ENCODE assay signal across 1 cellular context in the genomic region with DNA sequence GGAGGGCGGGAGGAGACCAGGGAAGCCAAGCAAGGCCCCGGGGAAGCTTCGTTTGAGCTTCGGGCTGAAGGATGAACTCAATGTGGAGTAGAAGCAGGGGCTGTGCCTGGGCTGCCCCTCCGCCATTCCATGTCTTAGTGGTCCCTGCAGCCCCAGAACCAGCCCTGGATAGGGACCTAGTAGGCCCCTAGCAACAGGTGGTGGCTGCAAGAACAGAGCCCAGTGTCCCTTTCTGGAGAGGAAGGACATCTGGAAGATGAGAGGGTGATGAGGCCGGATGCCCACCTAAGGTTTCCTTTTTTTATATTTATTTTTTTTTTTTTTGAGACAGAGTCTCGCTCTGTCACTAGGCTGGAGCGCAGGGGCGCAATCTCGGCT.
TF ChIP-seq lines count a peak whose summit lies in the region.

No MANE protein-coding gene starts in this region.

TF ChIP-seq in WTC11, 78 proteins besides CTCF, POLR2A, EP300 and RAD21 (continued from another document):
- TF ChIP-seq, protein P1, sequence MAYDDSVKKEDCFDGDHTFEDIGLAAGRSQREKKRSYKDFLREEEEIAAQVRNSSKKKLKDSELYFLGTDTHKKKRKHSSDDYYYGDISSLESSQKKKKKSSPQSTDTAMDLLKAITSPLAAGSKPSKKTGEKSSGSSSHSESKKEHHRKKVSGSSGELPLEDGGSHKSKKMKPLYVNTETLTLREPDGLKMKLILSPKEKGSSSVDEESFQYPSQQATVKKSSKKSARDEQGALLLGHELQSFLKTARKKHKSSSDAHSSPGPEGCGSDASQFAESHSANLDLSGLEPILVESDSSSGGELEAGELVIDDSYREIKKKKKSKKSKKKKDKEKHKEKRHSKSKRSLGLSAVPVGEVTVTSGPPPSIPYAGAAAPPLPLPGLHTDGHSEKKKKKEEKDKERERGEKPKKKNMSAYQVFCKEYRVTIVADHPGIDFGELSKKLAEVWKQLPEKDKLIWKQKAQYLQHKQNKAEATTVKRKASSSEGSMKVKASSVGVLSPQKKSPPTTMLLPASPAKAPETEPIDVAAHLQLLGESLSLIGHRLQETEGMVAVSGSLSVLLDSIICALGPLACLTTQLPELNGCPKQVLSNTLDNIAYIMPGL (CRISPR knock-in tag; IDR thresholded peaks at IDR 0.05): no peak
- TF ChIP-seq ZNF263 (CRISPR knock-in tag; IDR thresholded peaks at IDR 0.05; ENCODE audit: low read depth) (no peak), ZNF416 (CRISPR knock-in tag; IDR thresholded peaks at IDR 0.05) (no peak), TP53 (CRISPR knock-in tag; IDR thresholded peaks at IDR 0.05) (no peak), RELA (CRISPR knock-in tag; IDR thresholded peaks at IDR 0.05; ENCODE audit: borderline replicate concordance) (no peak), NFYB (CRISPR knock-in tag; conservative IDR thresholded peaks at IDR 0.05; ENCODE audit: low read depth) (no peak)
- TF ChIP-seq, protein P2, sequence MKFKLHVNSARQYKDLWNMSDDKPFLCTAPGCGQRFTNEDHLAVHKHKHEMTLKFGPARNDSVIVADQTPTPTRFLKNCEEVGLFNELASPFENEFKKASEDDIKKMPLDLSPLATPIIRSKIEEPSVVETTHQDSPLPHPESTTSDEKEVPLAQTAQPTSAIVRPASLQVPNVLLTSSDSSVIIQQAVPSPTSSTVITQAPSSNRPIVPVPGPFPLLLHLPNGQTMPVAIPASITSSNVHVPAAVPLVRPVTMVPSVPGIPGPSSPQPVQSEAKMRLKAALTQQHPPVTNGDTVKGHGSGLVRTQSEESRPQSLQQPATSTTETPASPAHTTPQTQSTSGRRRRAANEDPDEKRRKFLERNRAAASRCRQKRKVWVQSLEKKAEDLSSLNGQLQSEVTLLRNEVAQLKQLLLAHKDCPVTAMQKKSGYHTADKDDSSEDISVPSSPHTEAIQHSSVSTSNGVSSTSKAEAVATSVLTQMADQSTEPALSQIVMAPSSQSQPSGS (CRISPR knock-in tag; IDR thresholded peaks at IDR 0.05; ENCODE audit: borderline replicate concordance, low read depth): no peak
- TF ChIP-seq, protein P3, sequence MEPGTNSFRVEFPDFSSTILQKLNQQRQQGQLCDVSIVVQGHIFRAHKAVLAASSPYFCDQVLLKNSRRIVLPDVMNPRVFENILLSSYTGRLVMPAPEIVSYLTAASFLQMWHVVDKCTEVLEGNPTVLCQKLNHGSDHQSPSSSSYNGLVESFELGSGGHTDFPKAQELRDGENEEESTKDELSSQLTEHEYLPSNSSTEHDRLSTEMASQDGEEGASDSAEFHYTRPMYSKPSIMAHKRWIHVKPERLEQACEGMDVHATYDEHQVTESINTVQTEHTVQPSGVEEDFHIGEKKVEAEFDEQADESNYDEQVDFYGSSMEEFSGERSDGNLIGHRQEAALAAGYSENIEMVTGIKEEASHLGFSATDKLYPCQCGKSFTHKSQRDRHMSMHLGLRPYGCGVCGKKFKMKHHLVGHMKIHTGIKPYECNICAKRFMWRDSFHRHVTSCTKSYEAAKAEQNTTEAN (CRISPR knock-in tag; IDR thresholded peaks at IDR 0.05): no peak
- TF ChIP-seq, protein P4, sequence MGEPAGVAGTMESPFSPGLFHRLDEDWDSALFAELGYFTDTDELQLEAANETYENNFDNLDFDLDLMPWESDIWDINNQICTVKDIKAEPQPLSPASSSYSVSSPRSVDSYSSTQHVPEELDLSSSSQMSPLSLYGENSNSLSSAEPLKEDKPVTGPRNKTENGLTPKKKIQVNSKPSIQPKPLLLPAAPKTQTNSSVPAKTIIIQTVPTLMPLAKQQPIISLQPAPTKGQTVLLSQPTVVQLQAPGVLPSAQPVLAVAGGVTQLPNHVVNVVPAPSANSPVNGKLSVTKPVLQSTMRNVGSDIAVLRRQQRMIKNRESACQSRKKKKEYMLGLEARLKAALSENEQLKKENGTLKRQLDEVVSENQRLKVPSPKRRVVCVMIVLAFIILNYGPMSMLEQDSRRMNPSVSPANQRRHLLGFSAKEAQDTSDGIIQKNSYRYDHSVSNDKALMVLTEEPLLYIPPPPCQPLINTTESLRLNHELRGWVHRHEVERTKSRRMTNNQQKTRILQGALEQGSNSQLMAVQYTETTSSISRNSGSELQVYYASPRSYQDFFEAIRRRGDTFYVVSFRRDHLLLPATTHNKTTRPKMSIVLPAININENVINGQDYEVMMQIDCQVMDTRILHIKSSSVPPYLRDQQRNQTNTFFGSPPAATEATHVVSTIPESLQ (CRISPR knock-in tag; IDR thresholded peaks at IDR 0.05): no peak
- TF ChIP-seq, protein P5, sequence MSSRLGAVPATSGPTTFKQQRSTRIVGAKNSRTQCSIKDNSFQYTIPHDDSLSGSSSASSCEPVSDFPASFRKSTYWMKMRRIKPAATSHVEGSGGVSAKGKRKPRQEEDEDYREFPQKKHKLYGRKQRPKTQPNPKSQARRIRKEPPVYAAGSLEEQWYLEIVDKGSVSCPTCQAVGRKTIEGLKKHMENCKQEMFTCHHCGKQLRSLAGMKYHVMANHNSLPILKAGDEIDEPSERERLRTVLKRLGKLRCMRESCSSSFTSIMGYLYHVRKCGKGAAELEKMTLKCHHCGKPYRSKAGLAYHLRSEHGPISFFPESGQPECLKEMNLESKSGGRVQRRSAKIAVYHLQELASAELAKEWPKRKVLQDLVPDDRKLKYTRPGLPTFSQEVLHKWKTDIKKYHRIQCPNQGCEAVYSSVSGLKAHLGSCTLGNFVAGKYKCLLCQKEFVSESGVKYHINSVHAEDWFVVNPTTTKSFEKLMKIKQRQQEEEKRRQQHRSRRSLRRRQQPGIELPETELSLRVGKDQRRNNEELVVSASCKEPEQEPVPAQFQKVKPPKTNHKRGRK (CRISPR knock-in tag; IDR thresholded peaks at IDR 0.05; ENCODE audit: borderline replicate concordance): no peak
- TF ChIP-seq, protein P6, sequence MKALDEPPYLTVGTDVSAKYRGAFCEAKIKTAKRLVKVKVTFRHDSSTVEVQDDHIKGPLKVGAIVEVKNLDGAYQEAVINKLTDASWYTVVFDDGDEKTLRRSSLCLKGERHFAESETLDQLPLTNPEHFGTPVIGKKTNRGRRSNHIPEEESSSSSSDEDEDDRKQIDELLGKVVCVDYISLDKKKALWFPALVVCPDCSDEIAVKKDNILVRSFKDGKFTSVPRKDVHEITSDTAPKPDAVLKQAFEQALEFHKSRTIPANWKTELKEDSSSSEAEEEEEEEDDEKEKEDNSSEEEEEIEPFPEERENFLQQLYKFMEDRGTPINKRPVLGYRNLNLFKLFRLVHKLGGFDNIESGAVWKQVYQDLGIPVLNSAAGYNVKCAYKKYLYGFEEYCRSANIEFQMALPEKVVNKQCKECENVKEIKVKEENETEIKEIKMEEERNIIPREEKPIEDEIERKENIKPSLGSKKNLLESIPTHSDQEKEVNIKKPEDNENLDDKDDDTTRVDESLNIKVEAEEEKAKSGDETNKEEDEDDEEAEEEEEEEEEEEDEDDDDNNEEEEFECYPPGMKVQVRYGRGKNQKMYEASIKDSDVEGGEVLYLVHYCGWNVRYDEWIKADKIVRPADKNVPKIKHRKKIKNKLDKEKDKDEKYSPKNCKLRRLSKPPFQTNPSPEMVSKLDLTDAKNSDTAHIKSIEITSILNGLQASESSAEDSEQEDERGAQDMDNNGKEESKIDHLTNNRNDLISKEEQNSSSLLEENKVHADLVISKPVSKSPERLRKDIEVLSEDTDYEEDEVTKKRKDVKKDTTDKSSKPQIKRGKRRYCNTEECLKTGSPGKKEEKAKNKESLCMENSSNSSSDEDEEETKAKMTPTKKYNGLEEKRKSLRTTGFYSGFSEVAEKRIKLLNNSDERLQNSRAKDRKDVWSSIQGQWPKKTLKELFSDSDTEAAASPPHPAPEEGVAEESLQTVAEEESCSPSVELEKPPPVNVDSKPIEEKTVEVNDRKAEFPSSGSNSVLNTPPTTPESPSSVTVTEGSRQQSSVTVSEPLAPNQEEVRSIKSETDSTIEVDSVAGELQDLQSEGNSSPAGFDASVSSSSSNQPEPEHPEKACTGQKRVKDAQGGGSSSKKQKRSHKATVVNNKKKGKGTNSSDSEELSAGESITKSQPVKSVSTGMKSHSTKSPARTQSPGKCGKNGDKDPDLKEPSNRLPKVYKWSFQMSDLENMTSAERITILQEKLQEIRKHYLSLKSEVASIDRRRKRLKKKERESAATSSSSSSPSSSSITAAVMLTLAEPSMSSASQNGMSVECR (CRISPR knock-in tag; IDR thresholded peaks at IDR 0.05; ENCODE audit: borderline replicate concordance): no peak
